In genomic region chr10:71998119-71998839, GRCh38 we compare ENCODE assay signal across 13 cellular contexts. TPM values are rescaled to one million over a fixed set of nuclear protein-coding genes. Genes with fewer than 3 reads are reported as not detected.
DNase-seq lines count a peak whose midpoint lies in the region; ATAC-seq, FAIRE-seq and TF ChIP-seq lines count a peak whose summit lies in the region.
"Had no signal": no experiment of that assay in that cellular context is flagged by ENCODE, and none has a peak within 500 bp of the region (broad histone marks: within the 10 kb centered on the region; RNA-seq: fewer than 3 reads in every experiment).

No MANE protein-coding gene starts in this region.

- no peaks in the 10 kb centered on the region for H3K79me2 ChIP-seq in H9 (ENCODE audit: insufficient read depth, low read length)
- peaks cover 41% of the 10 kb centered on the region for H3K79me2 ChIP-seq in HepG2 (ENCODE audit: insufficient read depth, low read length)

- H3K27me3 ChIP-seq in H9 (ENCODE audit: insufficient read depth, low read length) (no peaks in the 10 kb centered on the region), HepG2 (ENCODE audit: control insufficient read depth in 1 of 2, insufficient read depth in 2 of 2, low read length in 2 of 2) (no peaks in the 10 kb centered on the region), skeletal muscle tissue (ENCODE audit: control insufficient read depth in 3 of 3, insufficient read depth in 3 of 3, low read length in 3 of 3) (no peaks in the 10 kb centered on the region)

- no TSS peak for BruUV-seq in HepG2 (replicated peaks; lab: Mats Ljungman, UMichigan)

- H4K5ac ChIP-seq in H9 (ENCODE audit: insufficient read length, low read depth, low read length) = no peak overlapping the region

- no peak overlapping the region for H3K4me3 Mint-ChIP-seq in H9
- no peak overlapping the region for H3K4me3 Mint-ChIP-seq in activated CD4-positive, alpha-beta memory T cell treated with anti-CD3 and anti-CD28 coated beads for 36 hours
- H3K4me3 Mint-ChIP-seq: activated naive CD8-positive, alpha-beta T cell treated with anti-CD3 and anti-CD28 coated beads for 36 hours; CD8-positive, alpha-beta T cell; memory B cell had no signal

- H2AK5ac ChIP-seq in H9 (ENCODE audit: insufficient read length, low read length) = no peak overlapping the region

- no peak overlapping the region for H2BK12ac ChIP-seq in H9 (ENCODE audit: insufficient read length, low read depth, low read length)

- peak overlapping the region; percentile 86 for H4K91ac ChIP-seq in H9 (ENCODE audit: insufficient read length, low read depth, low read length)

- POLR2A ChIA-PET in HepG2 (lab: Yijun Ruan, JAX) = interaction anchor here (0.8 to 1.7 kb wide), 6 partner anchors 12 to 147 kb away, joined by 3 to 5 read pairs (median 4); partner anchors contain the start of genes CHST3 and PSAP
- POLR2A ChIA-PET in activated CD4-positive, alpha-beta memory T cell treated with anti-CD3 and anti-CD28 coated beads for 36 hours (lab: Charles Lee) = no interaction called here

- FAIRE-seq in HepG2 (lab: Jason Lieb, UNC) = no peak

- H2AFZ ChIP-seq in H9 (ENCODE audit: low read length) = no peak overlapping the region
- H2AFZ ChIP-seq in HepG2 (ENCODE audit: low read length) = no peak overlapping the region

- no peaks in the 10 kb centered on the region; the same call in 1 of the 2 replicates for H3K27me3 Mint-ChIP-seq in H9 (ENCODE audit: low read depth)
- H3K27me3 Mint-ChIP-seq in activated CD4-positive, alpha-beta memory T cell treated with anti-CD3 and anti-CD28 coated beads for 36 hours = peaks cover 3% of the 10 kb centered on the region
- H3K27me3 Mint-ChIP-seq: activated naive CD8-positive, alpha-beta T cell treated with anti-CD3 and anti-CD28 coated beads for 36 hours had no signal

- ATAC-seq in HepG2 (peak; percentile 42), GM21529 (IDR thresholded peaks at IDR 0.05; ENCODE audit: unreplicated experiment) (no peak), HG02798 (IDR thresholded peaks at IDR 0.05; ENCODE audit: poor library complexity, unreplicated experiment) (no peak)
- ATAC-seq: activated CD4-positive, CD25-positive, alpha-beta regulatory T cell treated with anti-CD3 and anti-CD28 coated beads, Interleukin-2, amount 50 U/mL, for 24 hours; CD8-positive, alpha-beta T cell had no signal

- no peak for TF ChIP-seq POLR2A in HepG2 (IDR thresholded peaks at IDR 0.05; ENCODE audit: insufficient read depth in 1 of 2, low read depth in 2 of 2, low read length in 2 of 2)

- H3K36me3 Mint-ChIP-seq in H9 (ENCODE audit: insufficient read depth in 1 of 3, low read depth in 3 of 3) = no peaks in the 10 kb centered on the region
- H3K36me3 Mint-ChIP-seq in activated CD4-positive, alpha-beta memory T cell treated with anti-CD3 and anti-CD28 coated beads for 36 hours = no peaks in the 10 kb centered on the region
- H3K36me3 Mint-ChIP-seq: activated naive CD8-positive, alpha-beta T cell treated with anti-CD3 and anti-CD28 coated beads for 36 hours; CD8-positive, alpha-beta T cell; memory B cell had no signal

- H3K23ac ChIP-seq in H9 (ENCODE audit: insufficient read length, low read depth, low read length) = no peak overlapping the region

- H3K79me1 ChIP-seq in H9 (ENCODE audit: insufficient read depth, low read depth, low read length, poor library complexity, severe bottlenecking) = peaks cover 3% of the 10 kb centered on the region

- peaks cover 8% of the 10 kb centered on the region for H3K23me2 ChIP-seq in H9 (ENCODE audit: insufficient read length, low read depth, low read length, poor library complexity, severe bottlenecking)

- H3K9me3 Mint-ChIP-seq in H9 = no peaks in the 10 kb centered on the region
- no peaks in the 10 kb centered on the region for H3K9me3 Mint-ChIP-seq in activated CD4-positive, alpha-beta memory T cell treated with anti-CD3 and anti-CD28 coated beads for 36 hours
- H3K9me3 Mint-ChIP-seq: activated naive CD8-positive, alpha-beta T cell treated with anti-CD3 and anti-CD28 coated beads for 36 hours; CD8-positive, alpha-beta T cell; memory B cell had no signal

- H3K36me3 ChIP-seq in HepG2 (replicated peaks in 1 of 2; ENCODE audit: control insufficient read depth in 1 of 2, insufficient read depth in 2 of 2, low read length in 2 of 2) = peaks cover 0 to 14% of the 10 kb centered on the region in 2 experiments; a peak in 2 of 5 replicates
- no peaks in the 10 kb centered on the region for H3K36me3 ChIP-seq in skeletal muscle tissue (ENCODE audit: control insufficient read depth in 3 of 3, insufficient read depth in 3 of 3, low read length in 3 of 3)

- no peak for TF ChIP-seq RAD21 in HepG2 (CRISPR knock-in tag; IDR thresholded peaks at IDR 0.05)

- in situ Hi-C loops in HepG2 (cut with HindIII; ENCODE audit: extremely low pct_ligation_motif_present, low pct_unique_long_range_greater_than_20kb) = no loop called here

- peaks cover 18 to 21% of the 10 kb centered on the region in 2 experiments for H3K4me1 Mint-ChIP-seq in H9
- H3K4me1 Mint-ChIP-seq in activated CD4-positive, alpha-beta memory T cell treated with anti-CD3 and anti-CD28 coated beads for 36 hours (ENCODE audit: low read depth) = no peaks in the 10 kb centered on the region
- H3K4me1 Mint-ChIP-seq: activated naive CD8-positive, alpha-beta T cell treated with anti-CD3 and anti-CD28 coated beads for 36 hours had no signal

- no peak for TF ChIP-seq CTCF in H9 (conservative IDR thresholded peaks at IDR 0.05)
- no peak for TF ChIP-seq CTCF in HepG2 (CRISPR knock-in tag; IDR thresholded peaks at IDR 0.05)

- H3K27ac ChIP-seq in H9 (ENCODE audit: insufficient read length, low read depth, low read length) = no peak overlapping the region
- H3K27ac ChIP-seq in HepG2 (ENCODE audit: extremely low read length, insufficient read depth, low read length) = peak overlapping the region; percentile 41
- H3K27ac ChIP-seq in skeletal muscle tissue (ENCODE audit: low read depth, low read length) = peak overlapping the region; percentile 79

- H3K4me2 ChIP-seq in H9 (ENCODE audit: insufficient read depth, insufficient read length, low read length) (no peak overlapping the region), HepG2 (ENCODE audit: low read depth, low read length) (peak overlapping the region; percentile 30)

- CTCF ChIA-PET in HepG2 (lab: Yijun Ruan, JAX; ENCODE audit: low intra/inter-chr PET ratio, low total read pairs) = no interaction called here
- CTCF ChIA-PET in activated CD4-positive, alpha-beta memory T cell treated with anti-CD3 and anti-CD28 coated beads for 36 hours (lab: Charles Lee) = interaction anchor here (1.3 kb wide), 1 partner anchor 102 kb away, joined by 3 read pairs; no protein-coding TSS in a partner anchor

- H2BK20ac ChIP-seq in H9 (ENCODE audit: low read depth, low read length, poor library complexity, severe bottlenecking) = no peak overlapping the region

- TF ChIP-seq EP300 in HepG2 (IDR thresholded peaks at IDR 0.05; ENCODE audit: low read depth in 2 of 2, low read length in 2 of 2) = no peak
- no peak for TF ChIP-seq EP300 in HepG2 (CRISPR knock-in tag; IDR thresholded peaks at IDR 0.05; ENCODE audit: borderline replicate concordance)

- H3K4ac ChIP-seq in H9 (ENCODE audit: low read depth, low read length) = no peak overlapping the region

- no peak overlapping the region for H3K18ac ChIP-seq in H9 (ENCODE audit: insufficient read length, low read depth, low read length)

- no peak overlapping the region for H3T11ph ChIP-seq in H9 (ENCODE audit: low read length)

- no peak overlapping the region for H2BK15ac ChIP-seq in H9 (ENCODE audit: low read depth, low read length)

- no peak overlapping the region for H2BK5ac ChIP-seq in H9 (ENCODE audit: insufficient read length, low read length)

- H3K27ac Mint-ChIP-seq in H9 = peak overlapping the region in 1 of 3 experiments; percentile 88; a peak in 2 of 7 replicates
- no peak overlapping the region for H3K27ac Mint-ChIP-seq in activated CD4-positive, alpha-beta memory T cell treated with anti-CD3 and anti-CD28 coated beads for 36 hours
- H3K27ac Mint-ChIP-seq: activated naive CD8-positive, alpha-beta T cell treated with anti-CD3 and anti-CD28 coated beads for 36 hours; CD8-positive, alpha-beta T cell; memory B cell had no signal

- H3K56ac ChIP-seq in H9 (ENCODE audit: insufficient read length, low read depth, low read length) = no peak overlapping the region

- H4K20me1 ChIP-seq in H9 (ENCODE audit: control insufficient read depth, insufficient read depth, insufficient read length) (no peaks in the 10 kb centered on the region), HepG2 (ENCODE audit: insufficient read depth, low read length) (peaks cover 11% of the 10 kb centered on the region; the same call in 1 of the 2 replicates)

- DNase-seq in H9 (no peak), cerebellar nuclear complex (lab: John Stamatoyannopoulos, UW) (peak; percentile 84 to 95), HepG2 (ENCODE audit: low spot score) (no peak)
- no peak for DNase-seq in stimulated activated naive CD4-positive, alpha-beta T cell (lab: John Stamatoyannopoulos, UW)
- DNase-seq in activated CD4-positive, alpha-beta memory T cell treated with anti-CD3 and anti-CD28 coated beads for 36 hours = no peak
- DNase-seq: activated naive CD8-positive, alpha-beta T cell treated with anti-CD3 and anti-CD28 coated beads for 36 hours; CD8-positive, alpha-beta T cell had no signal

- H3K9me3 ChIP-seq in H9 (ENCODE audit: control insufficient read depth, low read depth, low read length) (no peaks in the 10 kb centered on the region), HepG2 (ENCODE audit: low read length) (no peaks in the 10 kb centered on the region), skeletal muscle tissue (ENCODE audit: control insufficient read depth in 3 of 3, low read length in 3 of 3) (no peaks in the 10 kb centered on the region)

- WGBS in H9 (ENCODE audit: extremely low coverage, insufficient read length, low lambda C conversion rate) = no CpG with 5 or more reads among the region's 14 CpGs
- WGBS in HepG2 (ENCODE audit: low lambda C conversion rate) = 95% methylated on average over 12 of the region's 14 CpGs

- intact Hi-C loops in HepG2 (cut with micrococcal nuclease; ENCODE audit: unreplicated experiment) = no loop called here
- intact Hi-C loops in activated CD4-positive, alpha-beta memory T cell treated with anti-CD3 and anti-CD28 coated beads for 36 hours (cut with micrococcal nuclease) = no loop called here

- no peak overlapping the region for H3K4me3 ChIP-seq in HepG2 (replicated peaks in 1 of 3; ENCODE audit: insufficient read depth in 1 of 3, low read depth in 2 of 3, low read length in 3 of 3)
- peak overlapping the region in 1 of 3 donors; percentile 22 for H3K4me3 ChIP-seq in skeletal muscle tissue (ENCODE audit: low read length in 3 of 3)

- H3K4me1 ChIP-seq in H9 (ENCODE audit: insufficient read depth, low read length) (no peaks in the 10 kb centered on the region; the same call in 1 of the 2 replicates), HepG2 (ENCODE audit: insufficient read depth, low read length) (peaks cover 38% of the 10 kb centered on the region), skeletal muscle tissue (ENCODE audit: control insufficient read depth in 3 of 3, insufficient read depth in 3 of 3, low read length in 3 of 3) (peaks cover 51 to 57% (median 56%) of the 10 kb centered on the region in 3 donors)

- no peak overlapping the region for H2BK120ac ChIP-seq in H9 (ENCODE audit: low read depth, low read length, poor library complexity, severe bottlenecking)

- H3K14ac ChIP-seq in H9 (ENCODE audit: insufficient read depth, low read length) = no peak overlapping the region; the same call in 1 of the 2 replicates

- H4K8ac ChIP-seq in H9 (replicated peaks; ENCODE audit: insufficient read length, low read depth, low read length) = no peak overlapping the region

- H3K9ac ChIP-seq in H9 (ENCODE audit: extremely low read depth, insufficient read length, low read length) = no peak overlapping the region
- H3K9ac ChIP-seq in HepG2 (ENCODE audit: insufficient read depth, low read depth, low read length) = no peak overlapping the region
- peak overlapping the region in 2 of 3 donors; percentile 54 to 61 for H3K9ac ChIP-seq in skeletal muscle tissue (ENCODE audit: low read depth in 1 of 3, low read length in 3 of 3)

RNA-seq across cellular contexts. Expression of gene CHST3, which starts 34.1 kb away (rescaled TPM):
- total RNA-seq in H9 (2021) (6.0 and 6.1 TPM in 2 replicates), HepG2 (2016; rRNA removed; fragmentation: Illumina TruSeq; extraction: Trizol) (13.4 and 18.7 TPM in 2 replicates), skeletal muscle tissue (15.7 TPM)
- 1.8 and 1.9 TPM in 2 replicates for total RNA-seq in HepG2 (2016; cell fraction: cytosol; rRNA removed; fragmentation: Illumina TruSeq; extraction: Trizol; ENCODE audit: low read depth)
- total RNA-seq in HepG2 (2016; cell fraction: insoluble cytoplasmic fraction; rRNA removed; fragmentation: Illumina TruSeq; extraction: Trizol) = 12.3 and 17.7 TPM in 2 replicates
- 7.4 and 7.7 TPM in 2 replicates for total RNA-seq in HepG2 (2016; cell fraction: membrane; rRNA removed; fragmentation: Illumina TruSeq; extraction: Trizol)
- total RNA-seq in HepG2 (2016; cell fraction: nucleus; rRNA removed; fragmentation: Illumina TruSeq; extraction: Trizol) = 18.2 and 22.8 TPM in 2 replicates
- polyA plus RNA-seq in HepG2 (2011; rRNA removed) = 7.2 and 8.1 TPM in 2 replicates
- 6.1 and 6.3 TPM in 2 replicates for polyA plus RNA-seq in HepG2 (2011; cell fraction: cytosol; rRNA removed)
- polyA plus RNA-seq in HepG2 (2011; cell fraction: nucleus; rRNA removed) = 9.2 and 10.1 TPM in 2 replicates
- polyA plus RNA-seq in HepG2 (2012) = 4.5 and 6.1 TPM in 2 replicates
- polyA plus RNA-seq in HepG2 (2016; cell fraction: cytosol; fragmentation: Illumina TruSeq; extraction: Trizol; ENCODE audit: low read depth) = 1.2 and 1.3 TPM in 2 replicates
- polyA plus RNA-seq in HepG2 (2016; cell fraction: insoluble cytoplasmic fraction; fragmentation: Illumina TruSeq; extraction: Trizol; ENCODE audit: low read depth) = 8.1 and 9.2 TPM in 2 replicates
- polyA plus RNA-seq in HepG2 (2016; cell fraction: membrane; fragmentation: Illumina TruSeq; extraction: Trizol; ENCODE audit: low read depth) = 2.9 and 3.3 TPM in 2 replicates
- polyA plus RNA-seq in HepG2 (2016; cell fraction: nucleus; fragmentation: Illumina TruSeq; extraction: Trizol; ENCODE audit: insufficient read depth, low read depth) = 25.5 and 27.0 TPM in 2 replicates
- polyA minus RNA-seq in HepG2 (2011; rRNA and poly(A)+ RNA removed; ENCODE audit: low replicate concordance) = 22.4 and 23.3 TPM in 2 replicates
- 9.6 TPM in 2 replicates for polyA minus RNA-seq in HepG2 (2011; cell fraction: cytosol; rRNA and poly(A)+ RNA removed)
- 9.7 and 10.7 TPM in 2 replicates for polyA minus RNA-seq in HepG2 (2011; cell fraction: nucleus; rRNA and poly(A)+ RNA removed)
- total RNA-seq in activated CD4-positive, alpha-beta memory T cell treated with anti-CD3 and anti-CD28 coated beads for 36 hours = under 1 TPM; 0.19 to 0.31 TPM
- total RNA-seq: CD8-positive, alpha-beta T cell; OCI-LY7 had no signal

Comparison
In these comparisons a context has a peak if more than half of its experiments do, and no peak if none do; other contexts are left out.
1. DNase-seq: peak in cerebellar nuclear complex (2 of 2); none in H9 (single experiment), HepG2 (single experiment), stimulated activated naive CD4-positive, alpha-beta T cell (0 of 6) and activated CD4-positive, alpha-beta memory T cell treated with anti-CD3 and anti-CD28 coated beads for 36 hours (single experiment).
2. H3K9ac ChIP-seq: peak in skeletal muscle tissue (2 of 3); none in H9 (single experiment) and HepG2 (single experiment).